Comparison of ENCODE assay signal across 21 cellular contexts in genomic region chr15:57094594-57095257, GRCh38.
DNase-seq lines count a peak whose midpoint lies in the region; ATAC-seq and TF ChIP-seq lines count a peak whose summit lies in the region.
"Had no signal": no experiment of that assay in that cellular context is flagged by ENCODE, and none has a peak within 500 bp of the region (broad histone marks: within the 10 kb centered on the region; RNA-seq: fewer than 3 reads in every experiment).

No MANE protein-coding gene starts in this region.

- H3K4ac ChIP-seq in IMR-90 (ENCODE audit: low read depth, low read length): no peak overlapping the region

- 0 out of 2 replicates have a peak overlapping the region, but pooled peaks have one; percentile 6 for H4K5ac ChIP-seq in IMR-90 (ENCODE audit: low read depth, low read length)

- H2BK15ac ChIP-seq in IMR-90 (ENCODE audit: low read depth, low read length): no peak overlapping the region

- H3K36me3 Mint-ChIP-seq in central memory CD8-positive, alpha-beta T cell (ENCODE audit: insufficient read depth): peaks cover 14% of the 10 kb centered on the region
- H3K36me3 Mint-ChIP-seq in memory B cell: peaks cover 8% of the 10 kb centered on the region
- H3K36me3 Mint-ChIP-seq in activated naive CD4-positive, alpha-beta T cell treated with anti-CD3 and anti-CD28 coated beads, Interleukin-2, amount 50 U/mL, for 72 hours: peaks cover 4 to 5% of the 10 kb centered on the region in 2 donors
- H3K36me3 Mint-ChIP-seq: IgD-negative memory B cell had no signal

- H4K91ac ChIP-seq in IMR-90 (ENCODE audit: insufficient read depth, low read depth, low read length): no peak overlapping the region

- no CpG with 5 or more reads among the region's 3 CpGs for WGBS in IMR-90 (ENCODE audit: extremely low coverage in 2 of 2, insufficient read length in 1 of 2), 2 experiments

- H2AFZ ChIP-seq in IMR-90 (replicated peaks; ENCODE audit: low read length, poor library complexity): no peak overlapping the region

- H3K27me3 ChIP-seq in A673 (replicated peaks; ENCODE audit: insufficient read depth, low read depth, low read length, poor library complexity): no peaks in the 10 kb centered on the region
- no peaks in the 10 kb centered on the region for H3K27me3 ChIP-seq in IMR-90 (ENCODE audit: control insufficient read depth, insufficient read depth, low read length)
- H3K27me3 ChIP-seq: SJSA1 had no signal

- H3K14ac ChIP-seq in IMR-90 (replicated peaks; ENCODE audit: low read depth, low read length): no peak overlapping the region

- H3K4me1 ChIP-seq in A673 (ENCODE audit: insufficient read depth, low read length, poor library complexity, severe bottlenecking) (peaks cover 42% of the 10 kb centered on the region), IMR-90 (ENCODE audit: control insufficient read depth, insufficient read depth, low read length) (peaks cover 2% of the 10 kb centered on the region; the same call in 1 of the 2 replicates)
- H3K4me1 ChIP-seq: SJSA1 had no signal

- no peak for TF ChIP-seq RAD21 in IMR-90 (IDR thresholded peaks at IDR 0.05; ENCODE audit: low read length)

- no peak for TF ChIP-seq CTCF in A673 (conservative IDR thresholded peaks at IDR 0.05; ENCODE audit: low read depth, low read length)
- TF ChIP-seq CTCF in IMR-90 (conservative IDR thresholded peaks at IDR 0.05; ENCODE audit: low read depth, low read length): no peak
- no peak for TF ChIP-seq CTCF in GM10248 (IDR thresholded peaks at IDR 0.05; ENCODE audit: control extremely low read depth, extremely low read depth, low read depth, missing control alignments)

- no peak overlapping the region for H3K23ac ChIP-seq in IMR-90 (ENCODE audit: low read depth, low read length)

- H3K9me3 ChIP-seq in A673 (ENCODE audit: low read depth, low read length, poor library complexity, severe bottlenecking) (no peaks in the 10 kb centered on the region), IMR-90 (ENCODE audit: control insufficient read depth, insufficient read depth, low read length) (no peaks in the 10 kb centered on the region)
- H3K9me3 ChIP-seq: SJSA1 had no signal

- H3K4me2 ChIP-seq in IMR-90 (ENCODE audit: low read depth, low read length): peak overlapping the region; percentile 38; the same call in 1 of the 2 replicates

- peaks cover 15% of the 10 kb centered on the region for H3K36me3 ChIP-seq in A673 (ENCODE audit: insufficient read depth, low read length, poor library complexity, severe bottlenecking)
- peaks cover 2% of the 10 kb centered on the region for H3K36me3 ChIP-seq in IMR-90 (ENCODE audit: control insufficient read depth, insufficient read depth, low read length)

- H3K9me1 ChIP-seq in IMR-90 (ENCODE audit: insufficient read depth, low read length): 0 out of 2 replicates have a peak, but pooled peaks cover under 1% of the 10 kb centered on the region

- peak overlapping the region; percentile 13 for H3K27ac Mint-ChIP-seq in central memory CD8-positive, alpha-beta T cell (ENCODE audit: low read depth)
- peak overlapping the region; percentile 31 for H3K27ac Mint-ChIP-seq in memory B cell
- peak overlapping the region in 1 of 2 donors; percentile 17 for H3K27ac Mint-ChIP-seq in activated naive CD4-positive, alpha-beta T cell treated with anti-CD3 and anti-CD28 coated beads, Interleukin-2, amount 50 U/mL, for 72 hours
- H3K27ac Mint-ChIP-seq: IgD-negative memory B cell had no signal

- H3K18ac ChIP-seq in IMR-90 (ENCODE audit: low read depth, low read length): no peak overlapping the region

- DNase-seq in A673 (ENCODE audit: low spot score) (no peak), IMR-90 (no peak), memory B cell (ENCODE audit: low spot score in 2 of 2) (no peak), DMS153 treated with DMSO at 0.1 percent for 48 hours (lab: John Stamatoyannopoulos, UW; ENCODE audit: unreplicated experiment) (no peak), GM10248 (ENCODE audit: extremely low spot score) (no peak)
- no peak for DNase-seq in central memory CD8-positive, alpha-beta T cell (ENCODE audit: low spot score in 2 of 2)
- no peak for DNase-seq in activated naive CD4-positive, alpha-beta T cell treated with anti-CD3 and anti-CD28 coated beads, Interleukin-2, amount 50 U/mL, for 72 hours (ENCODE audit: low spot score in 2 of 2)
- DNase-seq: C1 segment of cervical spinal cord; CD4-positive, alpha-beta memory T cell; COR-L47; GDM1; NCI-H1048; NCI-H1417; NCI-H1694; NCI-H2029 treated with DMSO at 0.1 percent for 48 hours; NCI-H2227 treated with DMSO at 0.1 percent for 48 hours; NCI-H526 treated with DMSO at 0.1 percent for 48 hours; Right ventricle myocardium superior; RPMI8226 had no signal

- no peak overlapping the region for H2BK20ac ChIP-seq in IMR-90 (ENCODE audit: low read depth, low read length)

- peak overlapping the region; percentile 66 for H2BK5ac ChIP-seq in IMR-90 (ENCODE audit: low read depth, low read length, poor library complexity, severe bottlenecking)

- H3K79me1 ChIP-seq in IMR-90 (ENCODE audit: low read depth in 1 of 2, low read length in 2 of 2): peaks cover 16 to 41% of the 10 kb centered on the region in 2 experiments

- intact Hi-C loops in A673 (cut with micrococcal nuclease; ENCODE audit: unreplicated experiment): no loop called here
- intact Hi-C loops in IMR-90 (cut with micrococcal nuclease): no loop called here

- ATAC-seq in IMR-90 (ENCODE audit: low read depth) (peak; percentile 62), memory B cell (ENCODE audit: low read depth) (no peak)
- ATAC-seq in central memory CD8-positive, alpha-beta T cell (replicated peaks; ENCODE audit: extremely low read depth, poor library complexity, severe bottlenecking): no peak
- no peak for ATAC-seq in activated naive CD4-positive, alpha-beta T cell treated with anti-CD3 and anti-CD28 coated beads, Interleukin-2, amount 50 U/mL, for 72 hours

- no peak overlapping the region for H2BK120ac ChIP-seq in IMR-90 (ENCODE audit: low read depth, low read length)

- no peak overlapping the region for H3K4me3 ChIP-seq in A673 (ENCODE audit: low read depth, low read length, poor library complexity, severe bottlenecking)
- H3K4me3 ChIP-seq in IMR-90 (ENCODE audit: insufficient read depth, low read depth, low read length): no peak overlapping the region
- H3K4me3 ChIP-seq: SJSA1 had no signal

- H3K27me3 Mint-ChIP-seq in central memory CD8-positive, alpha-beta T cell: no peaks in the 10 kb centered on the region
- H3K27me3 Mint-ChIP-seq in memory B cell: no peaks in the 10 kb centered on the region
- H3K27me3 Mint-ChIP-seq: CD4-positive, alpha-beta memory T cell; IgD-negative memory B cell had no signal

- BruUV-seq in A673 (replicated peaks; lab: Mats Ljungman, UMichigan) (no TSS peak), IMR-90 (replicated peaks; lab: Mats Ljungman, UMichigan) (no TSS peak)

- H3K27ac ChIP-seq in A673 (ENCODE audit: low read depth, low read length, poor library complexity, severe bottlenecking): peak overlapping the region; percentile 19
- H3K27ac ChIP-seq in IMR-90 (ENCODE audit: insufficient read depth, low read length): no peak overlapping the region
- H3K27ac ChIP-seq: SJSA1 had no signal

- CTCF ChIA-PET in A673 (lab: Charles Lee): no interaction called here
- CTCF ChIA-PET in IMR-90 (lab: Yijun Ruan, JAX): no interaction called here
- CTCF ChIA-PET in GM10248 (lab: Yijun Ruan, JAX): interaction anchor here (2.0 to 2.8 kb wide), 2 partner anchors 11 to 14 kb away, joined by 7 to 9 read pairs; no protein-coding TSS in a partner anchor

- POLR2A ChIA-PET in A673 (lab: Charles Lee; ENCODE audit: low non-redundant PET) (interaction anchor here (0.6 to 1.0 kb wide), 2 partner anchors 39 to 798 kb away, joined by 3 to 5 read pairs; no protein-coding TSS in a partner anchor), IMR-90 (lab: Charles Lee; ENCODE audit: unreplicated experiment) (no interaction called here), GM10248 (lab: Yijun Ruan, JAX) (no interaction called here)

- no peak overlapping the region for H3K56ac ChIP-seq in IMR-90 (ENCODE audit: extremely low read depth, insufficient read depth, low read length)

- H2AK5ac ChIP-seq in IMR-90 (ENCODE audit: low read depth, low read length): no peak overlapping the region

- H4K8ac ChIP-seq in IMR-90 (ENCODE audit: low read depth in 2 of 2, low read length in 2 of 2): no peak overlapping the region

- TF ChIP-seq POLR2A in IMR-90 (IDR thresholded peaks at IDR 0.05; ENCODE audit: low read depth, low read length): no peak

- in situ Hi-C loops in IMR-90 (cut with MboI; ENCODE audit: low sequenced_read_pairs): no loop called here

- peaks cover 4% of the 10 kb centered on the region; the same call in 1 of the 2 replicates for H4K20me1 ChIP-seq in IMR-90 (ENCODE audit: insufficient read depth, low read length)

- no peak overlapping the region for H3K9ac ChIP-seq in IMR-90 (ENCODE audit: low read depth, low read length)

- peaks cover 25% of the 10 kb centered on the region for H3K4me1 Mint-ChIP-seq in central memory CD8-positive, alpha-beta T cell
- peaks cover 11% of the 10 kb centered on the region for H3K4me1 Mint-ChIP-seq in memory B cell

- no peaks in the 10 kb centered on the region for H3K9me3 Mint-ChIP-seq in central memory CD8-positive, alpha-beta T cell
- no peaks in the 10 kb centered on the region for H3K9me3 Mint-ChIP-seq in memory B cell
- H3K9me3 Mint-ChIP-seq in activated naive CD4-positive, alpha-beta T cell treated with anti-CD3 and anti-CD28 coated beads, Interleukin-2, amount 50 U/mL, for 72 hours: peaks cover 0 to 4% of the 10 kb centered on the region in 2 donors

- no peak overlapping the region for H2AK9ac ChIP-seq in IMR-90 (replicated peaks; ENCODE audit: low read depth, low read length, poor library complexity)

- no peak overlapping the region for H3K4me3 Mint-ChIP-seq in central memory CD8-positive, alpha-beta T cell
- no peak overlapping the region for H3K4me3 Mint-ChIP-seq in memory B cell
- H3K4me3 Mint-ChIP-seq: CD4-positive, alpha-beta memory T cell; IgD-negative memory B cell had no signal

- dilution Hi-C loops in IMR-90 (cut with HindIII; ENCODE audit: low sequenced_read_pairs, unreplicated experiment): no loop called here

TF ChIP-seq in IMR-90, 13 proteins besides CTCF, POLR2A, EP300 and RAD21:
- TF ChIP-seq RFX5 (IDR thresholded peaks at IDR 0.05; ENCODE audit: low read depth, low read length) (no peak), MAFK (IDR thresholded peaks at IDR 0.05; ENCODE audit: low read depth, low read length) (peak; percentile 43)
